In genomic region chr11:129236850-129237249, GRCh38 we compare ENCODE assay signal across 31 cellular contexts.
"Had no signal": no experiment of that assay in that cellular context is flagged by ENCODE, and none has a peak within 500 bp of the region (broad histone marks: within the 10 kb centered on the region; RNA-seq: fewer than 3 reads in every experiment).

No MANE protein-coding gene starts in this region.

- DNase-seq: activated B cell treated with CpG ODN at 0.5 μM for 24 hours; activated CD4-positive, alpha-beta memory T cell treated with anti-CD3 and anti-CD28 coated beads, Interleukin-2, amount 10 ng/mL, durations not matched to agents 7 days and 5 days; activated CD4-positive, alpha-beta T cell treated with anti-CD3 and anti-CD28 coated beads for 1 hour; activated CD4-positive, alpha-beta T cell treated with anti-CD3 and anti-CD28 coated beads for 36 hours; activated CD4-positive, alpha-beta T cell treated with anti-CD3 and anti-CD28 coated beads for 48 hours; activated CD4-positive, alpha-beta T cell treated with anti-CD3 and anti-CD28 coated beads, Interleukin-2, amount 10 ng/mL, durations not matched to agents 7 days and 5 days; activated CD4-positive, alpha-beta T cell treated with anti-CD3 and anti-CD28 coated beads, Interleukin-2, amount 50 U/mL, for 48 hours; activated CD8-positive, alpha-beta memory T cell treated with anti-CD3 and anti-CD28 coated beads for 24 hours; activated CD8-positive, alpha-beta memory T cell treated with anti-CD3 and anti-CD28 coated beads, Interleukin-2, amount 10 ng/mL, durations not matched to agents 7 days and 5 days; activated CD8-positive, alpha-beta memory T cell treated with anti-CD3 and anti-CD28 coated beads, Interleukin-2, amount 50 U/mL, for 48 hours; activated CD8-positive, alpha-beta T cell treated with anti-CD3 and anti-CD28 coated beads, Interleukin-2, amount 10 ng/mL, durations not matched to agents 7 days and 5 days; activated effector memory CD4-positive, alpha-beta T cell treated with Interleukin-2 at 50 U/mL for 16 hours; activated gamma-delta T cell; activated naive CD4-positive, alpha-beta T cell treated with anti-CD3 and anti-CD28 coated beads, Interleukin-2, amount 10 ng/mL, durations not matched to agents 7 days and 5 days; activated naive CD4-positive, alpha-beta T cell treated with Interleukin-2 at 50 U/mL for 16 hours; activated naive CD8-positive, alpha-beta T cell treated with anti-CD3 and anti-CD28 coated beads, Interleukin-2, amount 10 ng/mL, durations not matched to agents 7 days and 5 days; activated naive CD8-positive, alpha-beta T cell treated with anti-CD3 and anti-CD28 coated beads, Interleukin-2, amount 50 U/mL, for 24 hours; activated T-cell treated with anti-CD3 and anti-CD28 coated beads, Interleukin-2, amount 50 U/mL, for 24 hours; activated T-cell treated with anti-CD3 and anti-CD28 coated beads, Interleukin-2, amount 50 U/mL, for 48 hours; amniotic stem cell; aorta; body of pancreas; brain microvascular endothelial cell; central memory CD4-positive, alpha-beta T cell; T-helper 1 cell; T-helper 2 cell; T-helper 9 cell had no signal

- FAIRE-seq: astrocyte, TTC549 had no signal

- H3K36me3 ChIP-seq: brain microvascular endothelial cell, breast epithelium had no signal

- ATAC-seq: activated CD4-positive, alpha-beta T cell treated with anti-CD3 and anti-CD28 coated beads for 36 hours; activated CD8-positive, alpha-beta memory T cell treated with anti-CD3 and anti-CD28 coated beads, Interleukin-2, amount 10 ng/mL, durations not matched to agents 7 days and 5 days; activated CD8-positive, alpha-beta T cell treated with anti-CD3 and anti-CD28 coated beads, Interleukin-2, amount 10 ng/mL, durations not matched to agents 7 days and 5 days; activated naive CD8-positive, alpha-beta T cell treated with anti-CD3 and anti-CD28 coated beads, Interleukin-2, amount 50 U/mL, for 24 hours; body of pancreas had no signal

- H3K4me1 ChIP-seq: breast epithelium had no signal

- H3K27ac ChIP-seq: body of pancreas, brain microvascular endothelial cell, breast epithelium, VCaP had no signal

- H3K4me3 ChIP-seq: body of pancreas, breast epithelium had no signal

- H3K27me3 ChIP-seq: body of pancreas, brain microvascular endothelial cell, breast epithelium had no signal

- H3K9me3 ChIP-seq: body of pancreas, breast epithelium had no signal
